5 cellular contexts compared by ENCODE assay signal in the genomic region with DNA sequence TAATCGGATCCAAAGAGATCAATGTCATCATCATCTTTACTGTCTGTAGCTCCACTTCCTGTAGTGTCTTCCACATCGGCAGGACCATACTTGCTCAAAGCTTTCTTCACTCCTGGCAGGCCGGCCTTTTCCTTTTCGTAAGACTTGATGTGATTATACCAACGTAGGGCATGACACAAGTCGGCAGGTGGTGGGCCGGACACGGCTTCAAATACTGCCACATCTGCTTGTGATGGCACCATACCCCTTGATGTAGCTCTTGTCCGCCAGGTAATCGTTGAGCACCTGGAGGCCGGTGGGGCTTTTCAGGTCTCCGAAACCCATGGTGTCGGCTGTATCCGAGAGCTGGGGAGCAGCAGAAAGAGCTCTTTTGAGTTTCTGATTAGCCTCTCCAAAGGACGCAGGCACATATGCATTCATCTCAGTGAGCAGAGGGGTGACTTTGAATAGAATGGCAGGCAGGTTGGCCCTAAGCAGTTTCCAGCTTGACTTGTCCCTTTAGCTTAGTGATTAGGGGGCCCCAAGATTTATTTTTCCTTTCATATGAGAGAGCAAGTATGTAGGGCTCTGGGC.
A peak's percentile ranks its signal among the peaks of the same experiment; 100 is the strongest.
DNase-seq lines count a peak whose midpoint lies in the region; ATAC-seq and TF ChIP-seq lines count a peak whose summit lies in the region.
"Not testable (repeated sequence)": the region's sequence is repeated elsewhere in the genome, so short reads cannot be mapped to it uniquely, and the experiment has no call there.

No MANE protein-coding gene starts in this region.

- H3K4me3 ChIP-seq in upper lobe of right lung, result not testable (repeated sequence)

- not testable (repeated sequence) for TF ChIP-seq CTCF in H9 (conservative IDR thresholded peaks at IDR 0.05); WTC11 (IDR thresholded peaks at IDR 0.05); upper lobe of right lung (IDR thresholded peaks at IDR 0.05)

- H3K79me1 ChIP-seq in H9 (ENCODE audit: insufficient read depth, low read depth, low read length, poor library complexity, severe bottlenecking), result not testable (repeated sequence)

- not testable (repeated sequence) for H2BK15ac ChIP-seq in H9 (ENCODE audit: low read depth, low read length)

- peak overlapping the region in 2 of 3 experiments; percentile 31 to 69; a peak in 3 of 7 replicates for H3K27ac Mint-ChIP-seq in H9
- H3K27ac Mint-ChIP-seq in WTC11, result not testable (repeated sequence)

- CTCF ChIA-PET in WTC11 (lab: Charles Lee), result interaction anchor here (0.9 to 1.0 kb wide), 2 partner anchors 26 to 116 kb away, joined by 6 to 7 read pairs; no protein-coding TSS in a partner anchor

- not testable (repeated sequence) for H2BK12ac ChIP-seq in H9 (ENCODE audit: insufficient read length, low read depth, low read length)

- H3K79me2 ChIP-seq in H9 (ENCODE audit: insufficient read depth, low read length), result not testable (repeated sequence)

- peak; percentile 65 for ATAC-seq in WTC11
- not testable (repeated sequence) for ATAC-seq in sciatic nerve, upper lobe of right lung

- not testable (repeated sequence) for H3K56ac ChIP-seq in H9 (ENCODE audit: insufficient read length, low read depth, low read length)

- H2AK5ac ChIP-seq in H9 (ENCODE audit: insufficient read length, low read length), result not testable (repeated sequence)

- not testable (repeated sequence) for H2BK5ac ChIP-seq in H9 (ENCODE audit: insufficient read length, low read length)

- not testable (repeated sequence) for H4K91ac ChIP-seq in H9 (ENCODE audit: insufficient read length, low read depth, low read length)

- not testable (repeated sequence) for H3K9me3 ChIP-seq in H9 (ENCODE audit: control insufficient read depth, low read depth, low read length); upper lobe of right lung

- peaks cover 21 to 27% of the 10 kb centered on the region in 2 experiments for H3K4me1 Mint-ChIP-seq in H9
- peaks cover 21% of the 10 kb centered on the region for H3K4me1 Mint-ChIP-seq in WTC11

- DNase-seq in H9; WTC11 (ENCODE audit: low spot score): not testable (repeated sequence)
- DNase-seq in mesenteric fat pad (ENCODE audit: low spot score) (peak; percentile 62), sciatic nerve (ENCODE audit: low spot score) (peak; percentile 42), upper lobe of right lung (peak; percentile 28)

- H3K4ac ChIP-seq in H9 (ENCODE audit: low read depth, low read length), result not testable (repeated sequence)

- intact Hi-C loops in sciatic nerve (cut with DNase I); upper lobe of right lung (cut with DNase I): not testable (repeated sequence)

- H3K27me3 Mint-ChIP-seq in H9 (ENCODE audit: low read depth); WTC11 (ENCODE audit: low read depth): not testable (repeated sequence)

- H3K9me3 Mint-ChIP-seq in H9 (peaks cover 13 to 15% of the 10 kb centered on the region in 2 experiments; a peak in 4 of 5 replicates), WTC11 (peaks cover 23% of the 10 kb centered on the region)

- not testable (repeated sequence) for H3K4me1 ChIP-seq in H9 (ENCODE audit: insufficient read depth, low read length); upper lobe of right lung

- H4K5ac ChIP-seq in H9 (ENCODE audit: insufficient read length, low read depth, low read length), result not testable (repeated sequence)

- H3K23ac ChIP-seq in H9 (ENCODE audit: insufficient read length, low read depth, low read length), result not testable (repeated sequence)

- not testable (repeated sequence) for H3K9ac ChIP-seq in H9 (ENCODE audit: extremely low read depth, insufficient read length, low read length)

- POLR2A ChIA-PET in WTC11 (lab: Charles Lee), result not testable (repeated sequence)

- not testable (repeated sequence) for H3K27me3 ChIP-seq in H9 (ENCODE audit: insufficient read depth, low read length); upper lobe of right lung

- not testable (repeated sequence) for H4K8ac ChIP-seq in H9 (replicated peaks; ENCODE audit: insufficient read length, low read depth, low read length)

- H2BK20ac ChIP-seq in H9 (ENCODE audit: low read depth, low read length, poor library complexity, severe bottlenecking), result not testable (repeated sequence)

- H3K18ac ChIP-seq in H9 (ENCODE audit: insufficient read length, low read depth, low read length), result not testable (repeated sequence)

- H3K27ac ChIP-seq in H9 (ENCODE audit: insufficient read length, low read depth, low read length); upper lobe of right lung: not testable (repeated sequence)

- not testable (repeated sequence) for H3T11ph ChIP-seq in H9 (ENCODE audit: low read length)

- not testable (repeated sequence) for H3K4me3 Mint-ChIP-seq in H9, WTC11

- H3K23me2 ChIP-seq in H9 (ENCODE audit: insufficient read length, low read depth, low read length, poor library complexity, severe bottlenecking), result not testable (repeated sequence)

- not testable (repeated sequence) for H2BK120ac ChIP-seq in H9 (ENCODE audit: low read depth, low read length, poor library complexity, severe bottlenecking)

- H3K14ac ChIP-seq in H9 (ENCODE audit: insufficient read depth, low read length), result not testable (repeated sequence)

- not testable (repeated sequence) for H3K36me3 ChIP-seq in upper lobe of right lung

- H3K36me3 Mint-ChIP-seq in H9 (ENCODE audit: insufficient read depth in 1 of 3, low read depth in 3 of 3), result peaks cover 4 to 14% (median 10%) of the 10 kb centered on the region in 3 experiments
- peaks cover 14% of the 10 kb centered on the region for H3K36me3 Mint-ChIP-seq in WTC11

- H4K20me1 ChIP-seq in H9 (ENCODE audit: control insufficient read depth, insufficient read depth, insufficient read length), result not testable (repeated sequence)

- H3K4me2 ChIP-seq in H9 (ENCODE audit: insufficient read depth, insufficient read length, low read length), result not testable (repeated sequence)

- WGBS in H9 (ENCODE audit: extremely low coverage, insufficient read length, low lambda C conversion rate), result no CpG with 5 or more reads among the region's 15 CpGs

- H2AFZ ChIP-seq in H9 (ENCODE audit: low read length), result not testable (repeated sequence)
